In genomic region chr1:164452549-164452948, GRCh38 we compare ENCODE assay signal across 20 cellular contexts.
A peak's percentile ranks its signal among the peaks of the same experiment; 100 is the strongest.
DNase-seq lines count a peak whose midpoint lies in the region; ATAC-seq and TF ChIP-seq lines count a peak whose summit lies in the region.
"Had no signal": no experiment of that assay in that cellular context is flagged by ENCODE, and none has a peak within 500 bp of the region (broad histone marks: within the 10 kb centered on the region; RNA-seq: fewer than 3 reads in every experiment).

No MANE protein-coding gene starts in this region.

- H4K20me1 ChIP-seq in mammary epithelial cell (ENCODE audit: insufficient read depth, low read length): no peaks in the 10 kb centered on the region

- peaks cover 8% of the 10 kb centered on the region for H3K9me3 Mint-ChIP-seq in MCF 10A (ENCODE audit: unreplicated experiment)

- intact Hi-C loops in MCF 10A (cut with micrococcal nuclease): no loop called here
- intact Hi-C loops in mammary epithelial cell (cut with micrococcal nuclease): no loop called here

- dilution Hi-C loops in mammary epithelial cell (cut with HindIII; ENCODE audit: low sequenced_read_pairs): no loop called here

- no peak overlapping the region for H3K4me3 Mint-ChIP-seq in MCF 10A (ENCODE audit: unreplicated experiment)
- H3K4me3 Mint-ChIP-seq: CD4-positive, CD25-positive, alpha-beta regulatory T cell; T-helper 17 cell had no signal

- POLR2A ChIA-PET in MCF 10A (lab: Yijun Ruan, JAX): interaction anchor here (0.6 to 1.0 kb wide), 2 partner anchors 9 to 27 kb away, joined by 3 read pairs; no protein-coding TSS in a partner anchor

- no peak overlapping the region for H3K9ac ChIP-seq in mammary epithelial cell (ENCODE audit: insufficient read depth, low read length)

- in situ Hi-C loops in mammary epithelial cell (cut with MboI; ENCODE audit: low sequenced_read_pairs in 2 of 2): no loop called here

- H3K9me3 ChIP-seq in mammary epithelial cell (replicated peaks; ENCODE audit: insufficient read depth, low read length): no peaks in the 10 kb centered on the region
- H3K9me3 ChIP-seq: A549, Caco-2, MG63 had no signal

- no peak for ATAC-seq in HG03354 (IDR thresholded peaks at IDR 0.05; ENCODE audit: poor library complexity, severe bottlenecking, unreplicated experiment)
- ATAC-seq: A549, HCT116, T-helper 17 cell had no signal

- H3K4me1 Mint-ChIP-seq in MCF 10A (ENCODE audit: insufficient read depth, unreplicated experiment): no peaks in the 10 kb centered on the region
- H3K4me1 Mint-ChIP-seq: CD4-positive, CD25-positive, alpha-beta regulatory T cell; T-helper 17 cell had no signal

- H3K79me2 ChIP-seq in mammary epithelial cell (ENCODE audit: insufficient read depth, low read length): no peaks in the 10 kb centered on the region

- WGBS in mammary epithelial cell (ENCODE audit: low coverage, missing lambda C conversion rate): 0% methylated on average over 1 of the region's 1 CpG

- H3K27ac Mint-ChIP-seq in MCF 10A (ENCODE audit: low read depth, unreplicated experiment): no peak overlapping the region
- H3K27ac Mint-ChIP-seq: CD4-positive, CD25-positive, alpha-beta regulatory T cell; T-helper 17 cell had no signal

- no peak overlapping the region for H2AFZ ChIP-seq in mammary epithelial cell (ENCODE audit: low read depth, low read length)

- no peaks in the 10 kb centered on the region for H3K36me3 Mint-ChIP-seq in MCF 10A (ENCODE audit: insufficient read depth, unreplicated experiment)
- H3K36me3 Mint-ChIP-seq: CD4-positive, CD25-positive, alpha-beta regulatory T cell had no signal

- CTCF ChIA-PET in MCF 10A (lab: Yijun Ruan, JAX) (interaction anchor here (0.7 kb wide), 1 partner anchor 531 kb away, joined by 5 read pairs; no protein-coding TSS in a partner anchor), mammary epithelial cell (lab: Charles Lee; ENCODE audit: low non-redundant PET) (no interaction called here)

- BruUV-seq in MCF 10A (replicated peaks; lab: Mats Ljungman, UMichigan) (no TSS peak), mammary epithelial cell (replicated peaks; lab: Mats Ljungman, UMichigan) (no TSS peak)

- DNase-seq in MCF 10A (ENCODE audit: unreplicated experiment): peak; percentile 11
- no peak for DNase-seq in mammary epithelial cell
- peak; percentile 12 for DNase-seq in NCI-H1105 (lab: John Stamatoyannopoulos, UW)
- peak; percentile 95 for DNase-seq in NCI-H69 (lab: John Stamatoyannopoulos, UW)
- peak; percentile 51 for DNase-seq in smooth muscle cell of the brain vasculature (ENCODE audit: low read depth, low spot score)
- DNase-seq in NCI-H1048 (lab: John Stamatoyannopoulos, UW): no peak
- no peak for DNase-seq in NCI-H82 treated with DMSO at 0.1 percent for 48 hours (lab: John Stamatoyannopoulos, UW; ENCODE audit: unreplicated experiment)
- DNase-seq: Caco-2; CD4-positive, CD25-positive, alpha-beta regulatory T cell; GF-D8; Kasumi-1; MG63; NCI-H1694 treated with DMSO at 0.1 percent for 48 hours; NCI-H82; OCI-M1; SW 1271; T-helper 17 cell had no signal

- no peaks in the 10 kb centered on the region for H3K4me1 ChIP-seq in mammary epithelial cell (ENCODE audit: insufficient read depth, low read length)
- H3K4me1 ChIP-seq: A549, Caco-2 had no signal

- H3K4me2 ChIP-seq in mammary epithelial cell (ENCODE audit: insufficient read depth, low read depth, low read length): no peak overlapping the region
- H3K4me2 ChIP-seq: A549 had no signal

- H3K36me3 ChIP-seq in mammary epithelial cell (ENCODE audit: insufficient read depth, low read length): no peaks in the 10 kb centered on the region
- H3K36me3 ChIP-seq: MG63 had no signal

- H3K27me3 ChIP-seq in mammary epithelial cell (ENCODE audit: insufficient read depth, low read length): no peaks in the 10 kb centered on the region
- H3K27me3 ChIP-seq: MG63 had no signal

- TF ChIP-seq CTCF in MCF 10A (IDR thresholded peaks at IDR 0.05; ENCODE audit: unreplicated experiment) (no peak), mammary epithelial cell (conservative IDR thresholded peaks at IDR 0.05 in 1 of 2, IDR thresholded peaks at IDR 0.05 in 1 of 2; ENCODE audit: extremely low read depth in 1 of 2, insufficient read depth in 1 of 2, low read depth in 1 of 2, low read length in 2 of 2) (no peak)

- no peak overlapping the region for H3K4me3 ChIP-seq in mammary epithelial cell (replicated peaks in 1 of 3; ENCODE audit: insufficient read depth in 1 of 3, low read depth in 2 of 3, low read length in 3 of 3)
- H3K4me3 ChIP-seq: A549, MG63 had no signal

- H3K27me3 Mint-ChIP-seq in MCF 10A (ENCODE audit: insufficient read depth, unreplicated experiment): no peaks in the 10 kb centered on the region
- H3K27me3 Mint-ChIP-seq: CD4-positive, CD25-positive, alpha-beta regulatory T cell; T-helper 17 cell had no signal

- no peak overlapping the region for H3K27ac ChIP-seq in mammary epithelial cell (ENCODE audit: insufficient read depth, low read depth, low read length)
- H3K27ac ChIP-seq: A549 had no signal

Comparison
In these comparisons a context has a peak if more than half of its experiments do, and no peak if none do; other contexts are left out.
1. DNase-seq: peak in MCF 10A (single experiment), NCI-H1105 (single experiment), NCI-H69 (single experiment) and smooth muscle cell of the brain vasculature (single experiment); none in mammary epithelial cell (single experiment), NCI-H1048 (single experiment) and NCI-H82 treated with DMSO at 0.1 percent for 48 hours (single experiment).